Comparison of ENCODE assay signal across 10 cellular contexts in the genomic region with DNA sequence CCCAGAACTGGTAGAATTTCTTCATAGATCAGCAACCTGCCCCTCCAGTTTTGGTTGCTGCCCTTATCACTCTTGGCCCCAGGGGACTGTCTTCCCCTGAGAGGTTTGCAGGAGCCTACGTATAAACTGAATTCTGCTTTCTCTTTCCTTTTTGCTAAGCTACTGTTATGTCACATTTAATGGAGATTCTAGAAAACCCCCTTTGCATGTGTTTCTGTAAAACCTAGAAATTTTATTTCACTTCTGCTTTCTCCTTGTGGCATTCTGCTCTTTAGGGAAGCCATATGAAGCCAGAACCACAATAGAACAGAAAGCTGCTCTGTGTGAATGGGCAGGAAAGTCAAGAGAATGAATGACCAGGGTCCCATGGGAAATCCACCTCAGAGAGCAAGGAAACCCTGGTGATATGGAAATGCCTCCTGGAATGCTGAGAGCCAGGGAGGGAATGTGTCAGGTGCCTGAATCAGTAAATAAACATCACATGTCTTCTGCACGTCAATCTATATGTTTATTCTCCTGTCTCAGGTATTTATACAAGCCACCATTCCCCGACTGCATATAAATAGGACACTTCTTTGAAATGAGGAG. TPM values are rescaled to one million over a fixed set of nuclear protein-coding genes. Genes with fewer than 3 reads are reported as not detected.
DNase-seq lines count a peak whose midpoint lies in the region; ATAC-seq and TF ChIP-seq lines count a peak whose summit lies in the region.
"Had no signal": no experiment of that assay in that cellular context is flagged by ENCODE, and none has a peak within 500 bp of the region (broad histone marks: within the 10 kb centered on the region; RNA-seq: fewer than 3 reads in every experiment).

No MANE protein-coding gene starts in this region.

- H3K27me3 ChIP-seq in H7 (ENCODE audit: control insufficient read depth, insufficient read depth, low read length) (no peaks in the 10 kb centered on the region), MM.1S (replicated peaks; ENCODE audit: insufficient read depth, low read length) (no peaks in the 10 kb centered on the region), hepatocyte (no peaks in the 10 kb centered on the region)
- H3K27me3 ChIP-seq: SJSA1 had no signal

- ATAC-seq in GM18520 (IDR thresholded peaks at IDR 0.05; ENCODE audit: unreplicated experiment) (peak; percentile 97), SK-N-SH treated with all-trans-retinoic acid at 6 μM for 48 hours (no peak)

- no peaks in the 10 kb centered on the region for H3K4me1 ChIP-seq in MM.1S (ENCODE audit: low read length)
- no peaks in the 10 kb centered on the region for H3K4me1 ChIP-seq in hepatocyte (ENCODE audit: insufficient read depth)
- H3K4me1 ChIP-seq: SJSA1 had no signal

- WGBS in hepatocyte (ENCODE audit: low lambda C conversion rate, missing lambda C conversion rate): 19% methylated on average over 3 of the region's 3 CpGs

- H3K36me3 ChIP-seq in H7 (replicated peaks; ENCODE audit: control insufficient read depth, insufficient read depth, low read length): no peaks in the 10 kb centered on the region
- H3K36me3 ChIP-seq in MM.1S (replicated peaks; ENCODE audit: insufficient read depth, low read length): no peaks in the 10 kb centered on the region
- no peaks in the 10 kb centered on the region for H3K36me3 ChIP-seq in hepatocyte (replicated peaks; ENCODE audit: insufficient read depth, low read depth)
- H3K36me3 ChIP-seq: SJSA1 had no signal

- H2AFZ ChIP-seq in MM.1S (ENCODE audit: low read length) (0 out of 2 replicates have a peak overlapping the region, but pooled peaks have one; percentile 19), hepatocyte (no peak overlapping the region)

- H3K4me3 ChIP-seq in H7 (ENCODE audit: insufficient read depth, low read depth, low read length): no peak overlapping the region
- peak overlapping the region; percentile 37; the same call in 1 of the 2 replicates for H3K4me3 ChIP-seq in MM.1S (ENCODE audit: low read length)
- no peak overlapping the region for H3K4me3 ChIP-seq in hepatocyte
- H3K4me3 ChIP-seq: SJSA1 had no signal

- H3K9me3 ChIP-seq in MM.1S (replicated peaks; ENCODE audit: insufficient read depth, low read length) (no peaks in the 10 kb centered on the region), hepatocyte (ENCODE audit: low read depth) (no peaks in the 10 kb centered on the region)
- H3K9me3 ChIP-seq: SJSA1 had no signal

- H3K4me2 ChIP-seq in MM.1S (ENCODE audit: low read depth, low read length) (peak overlapping the region; percentile 55), hepatocyte (peak overlapping the region; percentile 33)

- H4K20me1 ChIP-seq in MM.1S (ENCODE audit: insufficient read depth, low read length) (no peaks in the 10 kb centered on the region), hepatocyte (ENCODE audit: insufficient read depth, poor library complexity, severe bottlenecking) (no peaks in the 10 kb centered on the region)

- H3K79me2 ChIP-seq in MM.1S (ENCODE audit: low read length) (no peaks in the 10 kb centered on the region), hepatocyte (no peaks in the 10 kb centered on the region)

- TF ChIP-seq CTCF in MM.1S (IDR thresholded peaks at IDR 0.05; ENCODE audit: low read length): no peak
- no peak for TF ChIP-seq CTCF in hepatocyte (IDR thresholded peaks at IDR 0.05; ENCODE audit: poor library complexity)

- no peak overlapping the region for H3K27ac ChIP-seq in MM.1S (ENCODE audit: low read length)
- H3K27ac ChIP-seq in hepatocyte: peak overlapping the region; percentile 15
- H3K27ac ChIP-seq: SJSA1 had no signal

- peak; percentile 16 for DNase-seq in H7
- DNase-seq in MM.1S: peak; percentile 28
- peak; percentile 51 for DNase-seq in hepatocyte (ENCODE audit: low spot score)
- DNase-seq in hypothalamus (lab: John Stamatoyannopoulos, UW): no peak
- no peak for DNase-seq in activated gamma-delta T cell treated with Interleukin-2 at 50 U/mL for 16 hours
- DNase-seq in SHP77 (lab: John Stamatoyannopoulos, UW): no peak

- peaks cover 7% of the 10 kb centered on the region; the same call in 1 of the 2 replicates for H3F3A ChIP-seq in MM.1S (ENCODE audit: insufficient read depth, low read length)

- no peak overlapping the region; the same call in 1 of the 2 replicates for H3K9ac ChIP-seq in MM.1S (ENCODE audit: low read length)

- no peaks in the 10 kb centered on the region for H3K9me2 ChIP-seq in MM.1S (replicated peaks; ENCODE audit: insufficient read depth, low read length)
- H3K9me2 ChIP-seq in hepatocyte (replicated peaks; ENCODE audit: insufficient read depth): no peaks in the 10 kb centered on the region

TF ChIP-seq in SK-N-SH treated with all-trans-retinoic acid at 6 μM for 48 hours, 23 proteins besides CTCF, POLR2A, EP300 and RAD21:
- TF ChIP-seq, protein P1, sequence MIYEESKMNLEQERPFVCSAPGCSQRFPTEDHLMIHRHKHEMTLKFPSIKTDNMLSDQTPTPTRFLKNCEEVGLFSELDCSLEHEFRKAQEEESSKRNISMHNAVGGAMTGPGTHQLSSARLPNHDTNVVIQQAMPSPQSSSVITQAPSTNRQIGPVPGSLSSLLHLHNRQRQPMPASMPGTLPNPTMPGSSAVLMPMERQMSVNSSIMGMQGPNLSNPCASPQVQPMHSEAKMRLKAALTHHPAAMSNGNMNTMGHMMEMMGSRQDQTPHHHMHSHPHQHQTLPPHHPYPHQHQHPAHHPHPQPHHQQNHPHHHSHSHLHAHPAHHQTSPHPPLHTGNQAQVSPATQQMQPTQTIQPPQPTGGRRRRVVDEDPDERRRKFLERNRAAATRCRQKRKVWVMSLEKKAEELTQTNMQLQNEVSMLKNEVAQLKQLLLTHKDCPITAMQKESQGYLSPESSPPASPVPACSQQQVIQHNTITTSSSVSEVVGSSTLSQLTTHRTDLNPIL (CRISPR knock-in tag; IDR thresholded peaks at IDR 0.05; ENCODE audit: low read depth): no peak
- no peak for TF ChIP-seq SNAI2 (CRISPR knock-in tag; IDR thresholded peaks at IDR 0.05)
- TF ChIP-seq CSDC2 (CRISPR knock-in tag; IDR thresholded peaks at IDR 0.05): no peak
- TF ChIP-seq, protein P2, sequence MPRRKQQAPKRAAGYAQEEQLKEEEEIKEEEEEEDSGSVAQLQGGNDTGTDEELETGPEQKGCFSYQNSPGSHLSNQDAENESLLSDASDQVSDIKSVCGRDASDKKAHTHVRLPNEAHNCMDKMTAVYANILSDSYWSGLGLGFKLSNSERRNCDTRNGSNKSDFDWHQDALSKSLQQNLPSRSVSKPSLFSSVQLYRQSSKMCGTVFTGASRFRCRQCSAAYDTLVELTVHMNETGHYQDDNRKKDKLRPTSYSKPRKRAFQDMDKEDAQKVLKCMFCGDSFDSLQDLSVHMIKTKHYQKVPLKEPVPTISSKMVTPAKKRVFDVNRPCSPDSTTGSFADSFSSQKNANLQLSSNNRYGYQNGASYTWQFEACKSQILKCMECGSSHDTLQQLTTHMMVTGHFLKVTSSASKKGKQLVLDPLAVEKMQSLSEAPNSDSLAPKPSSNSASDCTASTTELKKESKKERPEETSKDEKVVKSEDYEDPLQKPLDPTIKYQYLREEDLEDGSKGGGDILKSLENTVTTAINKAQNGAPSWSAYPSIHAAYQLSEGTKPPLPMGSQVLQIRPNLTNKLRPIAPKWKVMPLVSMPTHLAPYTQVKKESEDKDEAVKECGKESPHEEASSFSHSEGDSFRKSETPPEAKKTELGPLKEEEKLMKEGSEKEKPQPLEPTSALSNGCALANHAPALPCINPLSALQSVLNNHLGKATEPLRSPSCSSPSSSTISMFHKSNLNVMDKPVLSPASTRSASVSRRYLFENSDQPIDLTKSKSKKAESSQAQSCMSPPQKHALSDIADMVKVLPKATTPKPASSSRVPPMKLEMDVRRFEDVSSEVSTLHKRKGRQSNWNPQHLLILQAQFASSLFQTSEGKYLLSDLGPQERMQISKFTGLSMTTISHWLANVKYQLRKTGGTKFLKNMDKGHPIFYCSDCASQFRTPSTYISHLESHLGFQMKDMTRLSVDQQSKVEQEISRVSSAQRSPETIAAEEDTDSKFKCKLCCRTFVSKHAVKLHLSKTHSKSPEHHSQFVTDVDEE (CRISPR knock-in tag; IDR thresholded peaks at IDR 0.05): no peak
- TF ChIP-seq ZNF70 (CRISPR knock-in tag; IDR thresholded peaks at IDR 0.05): no peak
- TF ChIP-seq OSR1 (CRISPR knock-in tag; IDR thresholded peaks at IDR 0.05): no peak
- TF ChIP-seq ZC3H10 (CRISPR knock-in tag; IDR thresholded peaks at IDR 0.05): no peak
- no peak for TF ChIP-seq TCF4 (CRISPR knock-in tag; IDR thresholded peaks at IDR 0.05; ENCODE audit: borderline replicate concordance)
- TF ChIP-seq GLIS3 (CRISPR knock-in tag; IDR thresholded peaks at IDR 0.05): no peak
- no peak for TF ChIP-seq ISL1 (CRISPR knock-in tag; IDR thresholded peaks at IDR 0.05)
- TF ChIP-seq ESRRG (CRISPR knock-in tag; IDR thresholded peaks at IDR 0.05): no peak
- TF ChIP-seq ZFP3 (CRISPR knock-in tag; IDR thresholded peaks at IDR 0.05): no peak
- TF ChIP-seq PPARA (CRISPR knock-in tag; IDR thresholded peaks at IDR 0.05; ENCODE audit: borderline replicate concordance): no peak

RNA-seq across cellular contexts. Expression of a gene that starts 3.4 kb away (rescaled TPM):
- not detected in 2 replicates for total RNA-seq in H7 (2014; rRNA removed; shearing (Covaris generic))
- total RNA-seq in hepatocyte: not detected in 2 replicates
- polyA plus RNA-seq in hepatocyte: not detected in 2 replicates
- total RNA-seq: glomerular endothelial cell, SJSA1 had no signal

RNA-seq across cellular contexts. Expression of a gene that starts 14.0 kb away (rescaled TPM):
- total RNA-seq in H7 (2014; rRNA removed; shearing (Covaris generic)): not detected in 2 replicates
- total RNA-seq in hepatocyte: not detected in 2 replicates
- not detected in 2 replicates for polyA plus RNA-seq in hepatocyte
- total RNA-seq: glomerular endothelial cell, SJSA1 had no signal

RNA-seq across cellular contexts. Expression of a gene that starts 27.1 kb away (rescaled TPM):
- not detected in 2 replicates for total RNA-seq in H7 (2014; rRNA removed; shearing (Covaris generic))
- not detected in 2 replicates for total RNA-seq in hepatocyte
- polyA plus RNA-seq in hepatocyte: not detected in 2 replicates
- total RNA-seq: glomerular endothelial cell, SJSA1 had no signal

RNA-seq across cellular contexts. Expression of a gene that starts 31.2 kb away (rescaled TPM):
- total RNA-seq in H7 (2014; rRNA removed; shearing (Covaris generic)): not detected in 2 replicates
- total RNA-seq in hepatocyte: not detected in 2 replicates
- not detected in 2 replicates for polyA plus RNA-seq in hepatocyte
- total RNA-seq: glomerular endothelial cell, SJSA1 had no signal

RNA-seq across cellular contexts. Expression of a gene that starts 46.6 kb away (rescaled TPM):
- 12.1 and 12.2 TPM in 2 replicates for total RNA-seq in H7 (2014; rRNA removed; shearing (Covaris generic))
- 41.6 and 43.1 TPM in 2 replicates for total RNA-seq in hepatocyte
- 17.5 and 18.6 TPM in 2 replicates for polyA plus RNA-seq in hepatocyte

Comparison
In these comparisons a context has a peak if more than half of its experiments do, and no peak if none do; other contexts are left out.
1. DNase-seq: peak in H7 (single experiment), MM.1S (single experiment) and hepatocyte (single experiment); none in hypothalamus (0 of 51), activated gamma-delta T cell treated with Interleukin-2 at 50 U/mL for 16 hours (single experiment) and SHP77 (0 of 2).